ENCODE assay signal across 1 cellular context in the genomic region with DNA sequence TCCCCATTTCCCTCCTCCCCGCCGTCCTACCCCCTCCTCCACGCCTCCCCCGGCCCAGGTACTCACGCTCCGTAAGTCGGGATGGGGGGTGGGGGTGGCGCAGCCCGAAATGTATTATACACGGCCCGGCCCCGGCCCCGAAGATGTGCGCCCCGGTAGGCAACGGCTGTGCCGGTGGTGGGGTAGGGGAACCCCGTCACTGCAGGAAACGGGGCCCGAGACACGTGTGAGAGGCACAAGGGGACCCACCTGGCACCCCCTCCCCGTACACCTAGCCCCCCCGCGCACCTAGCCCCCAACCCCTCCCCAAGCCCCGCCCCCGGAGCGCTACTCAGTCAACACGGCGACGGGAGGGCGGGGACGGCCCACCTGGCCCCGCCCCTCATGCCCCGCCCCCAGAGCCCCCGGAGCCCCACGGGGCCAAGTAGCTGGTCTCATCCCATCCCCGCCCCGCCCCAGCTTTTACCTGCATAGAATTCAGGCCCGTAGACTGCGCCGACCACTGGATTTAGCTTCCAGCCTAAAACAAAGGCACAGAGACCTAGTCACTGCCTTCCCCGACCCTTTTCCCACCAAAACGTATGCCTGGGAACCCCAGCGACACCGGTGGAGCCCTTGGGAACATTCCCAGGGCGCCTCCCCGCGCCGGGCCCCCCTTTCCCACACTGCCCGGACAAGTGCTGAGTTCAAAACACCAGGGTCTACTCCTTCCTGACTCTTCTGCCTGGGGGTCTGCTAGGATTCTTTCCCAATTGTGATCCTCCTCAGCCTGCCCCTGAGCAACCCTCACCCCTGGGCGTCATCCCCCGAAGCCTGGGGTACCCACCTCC.
TF ChIP-seq lines count a peak whose summit lies in the region.

No MANE protein-coding gene starts in this region.

TF ChIP-seq in GM23338, 12 proteins besides CTCF, POLR2A, EP300 and RAD21:
- TF ChIP-seq, protein P1, sequence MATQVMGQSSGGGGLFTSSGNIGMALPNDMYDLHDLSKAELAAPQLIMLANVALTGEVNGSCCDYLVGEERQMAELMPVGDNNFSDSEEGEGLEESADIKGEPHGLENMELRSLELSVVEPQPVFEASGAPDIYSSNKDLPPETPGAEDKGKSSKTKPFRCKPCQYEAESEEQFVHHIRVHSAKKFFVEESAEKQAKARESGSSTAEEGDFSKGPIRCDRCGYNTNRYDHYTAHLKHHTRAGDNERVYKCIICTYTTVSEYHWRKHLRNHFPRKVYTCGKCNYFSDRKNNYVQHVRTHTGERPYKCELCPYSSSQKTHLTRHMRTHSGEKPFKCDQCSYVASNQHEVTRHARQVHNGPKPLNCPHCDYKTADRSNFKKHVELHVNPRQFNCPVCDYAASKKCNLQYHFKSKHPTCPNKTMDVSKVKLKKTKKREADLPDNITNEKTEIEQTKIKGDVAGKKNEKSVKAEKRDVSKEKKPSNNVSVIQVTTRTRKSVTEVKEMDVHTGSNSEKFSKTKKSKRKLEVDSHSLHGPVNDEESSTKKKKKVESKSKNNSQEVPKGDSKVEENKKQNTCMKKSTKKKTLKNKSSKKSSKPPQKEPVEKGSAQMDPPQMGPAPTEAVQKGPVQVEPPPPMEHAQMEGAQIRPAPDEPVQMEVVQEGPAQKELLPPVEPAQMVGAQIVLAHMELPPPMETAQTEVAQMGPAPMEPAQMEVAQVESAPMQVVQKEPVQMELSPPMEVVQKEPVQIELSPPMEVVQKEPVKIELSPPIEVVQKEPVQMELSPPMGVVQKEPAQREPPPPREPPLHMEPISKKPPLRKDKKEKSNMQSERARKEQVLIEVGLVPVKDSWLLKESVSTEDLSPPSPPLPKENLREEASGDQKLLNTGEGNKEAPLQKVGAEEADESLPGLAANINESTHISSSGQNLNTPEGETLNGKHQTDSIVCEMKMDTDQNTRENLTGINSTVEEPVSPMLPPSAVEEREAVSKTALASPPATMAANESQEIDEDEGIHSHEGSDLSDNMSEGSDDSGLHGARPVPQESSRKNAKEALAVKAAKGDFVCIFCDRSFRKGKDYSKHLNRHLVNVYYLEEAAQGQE (IDR thresholded peaks at IDR 0.05; ENCODE audit: unreplicated experiment) = no peak
- TF ChIP-seq POLR2AphosphoS5 (IDR thresholded peaks at IDR 0.05; ENCODE audit: low read depth) (no peak), NANOG (IDR thresholded peaks at IDR 0.05; ENCODE audit: borderline replicate concordance) (no peak), EZH2 (IDR thresholded peaks at IDR 0.05; ENCODE audit: low read depth, unreplicated experiment) (no peak), CREB1 (CRISPR knock-in tag; IDR thresholded peaks at IDR 0.05; ENCODE audit: low read depth) (no peak), ZNF331 (CRISPR knock-in tag; IDR thresholded peaks at IDR 0.05; ENCODE audit: low read depth) (no peak), ZNF114 (CRISPR knock-in tag; IDR thresholded peaks at IDR 0.05) (no peak), JUNB (IDR thresholded peaks at IDR 0.05; ENCODE audit: unreplicated experiment) (no peak), EZH2phosphoT487 (IDR thresholded peaks at IDR 0.05; ENCODE audit: unreplicated experiment) (no peak), STAT1 (IDR thresholded peaks at IDR 0.05; ENCODE audit: unreplicated experiment) (no peak)
- TF ChIP-seq, protein P2, sequence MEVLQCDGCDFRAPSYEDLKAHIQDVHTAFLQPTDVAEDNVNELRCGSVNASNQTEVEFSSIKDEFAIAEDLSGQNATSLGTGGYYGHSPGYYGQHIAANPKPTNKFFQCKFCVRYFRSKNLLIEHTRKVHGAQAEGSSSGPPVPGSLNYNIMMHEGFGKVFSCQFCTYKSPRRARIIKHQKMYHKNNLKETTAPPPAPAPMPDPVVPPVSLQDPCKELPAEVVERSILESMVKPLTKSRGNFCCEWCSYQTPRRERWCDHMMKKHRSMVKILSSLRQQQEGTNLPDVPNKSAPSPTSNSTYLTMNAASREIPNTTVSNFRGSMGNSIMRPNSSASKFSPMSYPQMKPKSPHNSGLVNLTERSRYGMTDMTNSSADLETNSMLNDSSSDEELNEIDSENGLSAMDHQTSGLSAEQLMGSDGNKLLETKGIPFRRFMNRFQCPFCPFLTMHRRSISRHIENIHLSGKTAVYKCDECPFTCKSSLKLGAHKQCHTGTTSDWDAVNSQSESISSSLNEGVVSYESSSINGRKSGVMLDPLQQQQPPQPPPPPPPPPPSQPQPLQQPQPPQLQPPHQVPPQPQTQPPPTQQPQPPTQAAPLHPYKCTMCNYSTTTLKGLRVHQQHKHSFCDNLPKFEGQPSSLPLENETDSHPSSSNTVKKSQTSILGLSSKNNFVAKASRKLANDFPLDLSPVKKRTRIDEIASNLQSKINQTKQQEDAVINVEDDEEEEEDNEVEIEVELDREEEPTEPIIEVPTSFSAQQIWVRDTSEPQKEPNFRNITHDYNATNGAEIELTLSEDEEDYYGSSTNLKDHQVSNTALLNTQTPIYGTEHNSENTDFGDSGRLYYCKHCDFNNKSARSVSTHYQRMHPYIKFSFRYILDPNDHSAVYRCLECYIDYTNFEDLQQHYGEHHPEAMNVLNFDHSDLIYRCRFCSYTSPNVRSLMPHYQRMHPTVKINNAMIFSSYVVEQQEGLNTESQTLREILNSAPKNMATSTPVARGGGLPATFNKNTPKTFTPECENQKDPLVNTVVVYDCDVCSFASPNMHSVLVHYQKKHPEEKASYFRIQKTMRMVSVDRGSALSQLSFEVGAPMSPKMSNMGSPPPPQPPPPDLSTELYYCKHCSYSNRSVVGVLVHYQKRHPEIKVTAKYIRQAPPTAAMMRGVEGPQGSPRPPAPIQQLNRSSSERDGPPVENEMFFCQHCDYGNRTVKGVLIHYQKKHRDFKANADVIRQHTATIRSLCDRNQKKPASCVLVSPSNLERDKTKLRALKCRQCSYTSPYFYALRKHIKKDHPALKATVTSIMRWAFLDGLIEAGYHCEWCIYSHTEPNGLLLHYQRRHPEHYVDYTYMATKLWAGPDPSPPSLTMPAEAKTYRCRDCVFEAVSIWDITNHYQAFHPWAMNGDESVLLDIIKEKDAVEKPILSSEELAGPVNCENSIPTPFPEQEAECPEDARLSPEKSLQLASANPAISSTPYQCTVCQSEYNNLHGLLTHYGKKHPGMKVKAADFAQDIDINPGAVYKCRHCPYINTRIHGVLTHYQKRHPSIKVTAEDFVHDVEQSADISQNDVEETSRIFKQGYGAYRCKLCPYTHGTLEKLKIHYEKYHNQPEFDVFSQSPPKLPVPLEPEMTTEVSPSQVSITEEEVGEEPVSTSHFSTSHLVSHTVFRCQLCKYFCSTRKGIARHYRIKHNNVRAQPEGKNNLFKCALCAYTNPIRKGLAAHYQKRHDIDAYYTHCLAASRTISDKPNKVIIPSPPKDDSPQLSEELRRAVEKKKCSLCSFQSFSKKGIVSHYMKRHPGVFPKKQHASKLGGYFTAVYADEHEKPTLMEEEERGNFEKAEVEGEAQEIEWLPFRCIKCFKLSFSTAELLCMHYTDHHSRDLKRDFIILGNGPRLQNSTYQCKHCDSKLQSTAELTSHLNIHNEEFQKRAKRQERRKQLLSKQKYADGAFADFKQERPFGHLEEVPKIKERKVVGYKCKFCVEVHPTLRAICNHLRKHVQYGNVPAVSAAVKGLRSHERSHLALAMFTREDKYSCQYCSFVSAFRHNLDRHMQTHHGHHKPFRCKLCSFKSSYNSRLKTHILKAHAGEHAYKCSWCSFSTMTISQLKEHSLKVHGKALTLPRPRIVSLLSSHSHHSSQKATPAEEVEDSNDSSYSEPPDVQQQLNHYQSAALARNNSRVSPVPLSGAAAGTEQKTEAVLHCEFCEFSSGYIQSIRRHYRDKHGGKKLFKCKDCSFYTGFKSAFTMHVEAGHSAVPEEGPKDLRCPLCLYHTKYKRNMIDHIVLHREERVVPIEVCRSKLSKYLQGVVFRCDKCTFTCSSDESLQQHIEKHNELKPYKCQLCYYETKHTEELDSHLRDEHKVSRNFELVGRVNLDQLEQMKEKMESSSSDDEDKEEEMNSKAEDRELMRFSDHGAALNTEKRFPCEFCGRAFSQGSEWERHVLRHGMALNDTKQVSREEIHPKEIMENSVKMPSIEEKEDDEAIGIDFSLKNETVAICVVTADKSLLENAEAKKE (CRISPR knock-in tag; IDR thresholded peaks at IDR 0.05) = no peak
- TF ChIP-seq, protein P3, sequence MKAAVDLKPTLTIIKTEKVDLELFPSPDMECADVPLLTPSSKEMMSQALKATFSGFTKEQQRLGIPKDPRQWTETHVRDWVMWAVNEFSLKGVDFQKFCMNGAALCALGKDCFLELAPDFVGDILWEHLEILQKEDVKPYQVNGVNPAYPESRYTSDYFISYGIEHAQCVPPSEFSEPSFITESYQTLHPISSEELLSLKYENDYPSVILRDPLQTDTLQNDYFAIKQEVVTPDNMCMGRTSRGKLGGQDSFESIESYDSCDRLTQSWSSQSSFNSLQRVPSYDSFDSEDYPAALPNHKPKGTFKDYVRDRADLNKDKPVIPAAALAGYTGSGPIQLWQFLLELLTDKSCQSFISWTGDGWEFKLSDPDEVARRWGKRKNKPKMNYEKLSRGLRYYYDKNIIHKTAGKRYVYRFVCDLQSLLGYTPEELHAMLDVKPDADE (IDR thresholded peaks at IDR 0.05) = no peak
